In the genomic region with DNA sequence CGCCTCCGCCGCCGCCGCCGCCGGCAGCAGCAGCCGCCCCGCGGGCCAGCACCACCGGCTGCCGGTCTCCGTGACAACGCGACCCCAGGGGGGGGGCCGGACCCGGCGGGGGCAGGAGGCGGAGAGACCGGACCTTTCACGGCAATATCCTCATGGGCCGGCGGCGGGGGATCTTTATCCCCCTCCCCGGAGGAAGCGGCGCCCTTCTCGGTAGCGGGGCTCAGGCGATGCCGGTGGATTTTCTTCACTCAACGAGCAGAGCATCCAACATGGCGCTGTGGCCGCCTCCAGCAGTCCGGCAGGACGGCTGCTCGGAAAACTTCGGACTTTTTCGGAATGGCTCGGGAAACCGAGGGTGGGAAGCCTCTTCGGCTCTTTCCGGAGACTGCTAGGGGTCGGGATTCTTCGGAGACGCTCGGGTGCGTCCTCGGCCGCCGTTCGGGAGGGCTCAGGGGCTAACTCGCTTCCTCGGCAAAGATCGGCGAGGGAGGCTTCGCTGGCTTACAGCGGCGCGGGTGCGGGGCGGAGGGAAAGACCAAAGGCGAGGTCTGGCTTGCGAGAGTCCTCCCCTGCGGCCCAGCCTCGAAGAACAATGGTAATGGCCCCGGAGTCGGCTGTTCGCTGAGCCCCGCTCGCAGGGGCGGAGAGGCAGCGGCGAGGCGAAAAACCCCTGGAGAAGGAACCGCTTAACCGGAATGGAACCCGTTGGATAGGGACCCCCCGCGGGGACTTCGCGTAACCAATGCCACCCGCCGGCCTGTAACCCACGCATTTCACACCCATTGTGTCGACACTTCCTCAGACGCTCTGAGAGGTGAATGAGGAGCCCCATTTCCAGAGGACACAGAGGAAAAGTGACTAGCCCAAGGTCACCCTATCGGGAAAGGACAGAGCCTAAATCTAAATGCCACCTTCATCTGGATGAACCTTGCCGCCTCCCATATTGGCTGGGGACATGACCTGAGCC, we compare ENCODE assay signal across 8 cellular contexts. TPM values are rescaled to one million over a fixed set of nuclear protein-coding genes. Genes with fewer than 3 reads are reported as not detected.
A peak's percentile ranks its signal among the peaks of the same experiment; 100 is the strongest.
DNase-seq lines count a peak whose midpoint lies in the region; ATAC-seq and TF ChIP-seq lines count a peak whose summit lies in the region.

A gene with protein sequence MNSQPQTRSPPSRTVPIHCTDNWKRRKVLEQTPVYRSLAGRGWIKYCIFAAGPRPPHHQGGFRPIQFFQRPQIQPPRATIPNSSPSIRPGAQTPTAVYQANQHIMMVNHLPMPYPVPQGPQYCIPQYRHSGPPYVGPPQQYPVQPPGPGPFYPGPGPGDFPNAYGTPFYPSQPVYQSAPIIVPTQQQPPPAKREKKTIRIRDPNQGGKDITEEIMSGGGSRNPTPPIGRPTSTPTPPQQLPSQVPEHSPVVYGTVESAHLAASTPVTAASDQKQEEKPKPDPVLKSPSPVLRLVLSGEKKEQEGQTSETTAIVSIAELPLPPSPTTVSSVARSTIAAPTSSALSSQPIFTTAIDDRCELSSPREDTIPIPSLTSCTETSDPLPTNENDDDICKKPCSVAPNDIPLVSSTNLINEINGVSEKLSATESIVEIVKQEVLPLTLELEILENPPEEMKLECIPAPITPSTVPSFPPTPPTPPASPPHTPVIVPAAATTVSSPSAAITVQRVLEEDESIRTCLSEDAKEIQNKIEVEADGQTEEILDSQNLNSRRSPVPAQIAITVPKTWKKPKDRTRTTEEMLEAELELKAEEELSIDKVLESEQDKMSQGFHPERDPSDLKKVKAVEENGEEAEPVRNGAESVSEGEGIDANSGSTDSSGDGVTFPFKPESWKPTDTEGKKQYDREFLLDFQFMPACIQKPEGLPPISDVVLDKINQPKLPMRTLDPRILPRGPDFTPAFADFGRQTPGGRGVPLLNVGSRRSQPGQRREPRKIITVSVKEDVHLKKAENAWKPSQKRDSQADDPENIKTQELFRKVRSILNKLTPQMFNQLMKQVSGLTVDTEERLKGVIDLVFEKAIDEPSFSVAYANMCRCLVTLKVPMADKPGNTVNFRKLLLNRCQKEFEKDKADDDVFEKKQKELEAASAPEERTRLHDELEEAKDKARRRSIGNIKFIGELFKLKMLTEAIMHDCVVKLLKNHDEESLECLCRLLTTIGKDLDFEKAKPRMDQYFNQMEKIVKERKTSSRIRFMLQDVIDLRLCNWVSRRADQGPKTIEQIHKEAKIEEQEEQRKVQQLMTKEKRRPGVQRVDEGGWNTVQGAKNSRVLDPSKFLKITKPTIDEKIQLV (N-terminal part only) (minus strand): TSS at position 309 of the 967 bp plus-strand sequence. CDS start 174,155 bp downstream, outside the sequence.

- ATAC-seq in lung (ENCODE audit: insufficient read depth, low FRiP score) = peak; percentile 99

- H3K4me1 ChIP-seq in lung (ENCODE audit: control insufficient read depth in 2 of 2, insufficient read depth in 2 of 2, low read length in 2 of 2) = peaks cover 2 to 13% of the 10 kb centered on the region in 2 donors

- no peaks in the 10 kb centered on the region for H3K9me3 ChIP-seq in lung (ENCODE audit: control insufficient read depth in 2 of 2, insufficient read depth in 1 of 2, low read length in 1 of 2)

- CTCF ChIA-PET in activated CD8-positive, alpha-beta memory T cell treated with anti-CD3 and anti-CD28 coated beads for 36 hours (lab: Charles Lee) = no interaction called here

- peak within 1 kb of the TSS; percentile 91 to 93 for H3K27ac ChIP-seq in lung (ENCODE audit: low read depth in 1 of 2, low read length in 1 of 2)

- DNase-seq in CMK (ENCODE audit: low read depth) = peak; percentile 95
- peak; percentile 99 for DNase-seq in GM20000 (ENCODE audit: low spot score)
- peak; percentile 99 for DNase-seq in HT-29 (ENCODE audit: low spot score)
- peak; percentile 96 for DNase-seq in NOMO-1 (lab: John Stamatoyannopoulos, UW; ENCODE audit: unreplicated experiment in 2 of 2)
- DNase-seq in effector CD8-positive, alpha-beta T cell (lab: John Stamatoyannopoulos, UW) = peak; percentile 100
- DNase-seq in lung (ENCODE audit: low spot score) = peak; percentile 99
- DNase-seq in stimulated activated CD4-positive, alpha-beta T cell treated with anti-CD3 and anti-CD28 coated beads, TNF-alpha, amount 100 ng/mL, for 4 hours (ENCODE audit: low read depth in 3 of 3) = peak; percentile 97 to 100 (median 99)

- H3K4me3 ChIP-seq in lung = peak within 1 kb of the TSS; percentile 59

- POLR2A ChIA-PET in activated CD8-positive, alpha-beta memory T cell treated with anti-CD3 and anti-CD28 coated beads for 36 hours (lab: Charles Lee) = no interaction called here

- WGBS in lung, 2 donors = 2 to 3% methylated on average over 67 to 89 of the region's 89 CpGs

- TF ChIP-seq CTCF in GM20000 (IDR thresholded peaks at IDR 0.05; ENCODE audit: extremely low read depth, missing control alignments) (no peak), lung (IDR thresholded peaks at IDR 0.05; ENCODE audit: control extremely low read depth, extremely low read depth) (no peak)

- H3K36me3 ChIP-seq in lung (ENCODE audit: control insufficient read depth in 2 of 2, insufficient read depth in 2 of 2, low read length in 2 of 2) = no peaks in the 10 kb centered on the region

- no peaks in the 10 kb centered on the region for H3K27me3 ChIP-seq in lung (ENCODE audit: control insufficient read depth, insufficient read depth)

RNA-seq across cellular contexts. Expression of the gene that starts here (rescaled TPM):
- 29.4 and 65.3 TPM in 2 replicates for total RNA-seq in HT-29 (2014; rRNA removed; shearing (Covaris generic))
- total RNA-seq in activated CD8-positive, alpha-beta memory T cell treated with anti-CD3 and anti-CD28 coated beads for 36 hours = 10 to 100 TPM; 56.5 to 57.6 TPM
- 10 to 100 TPM; 46.5 to 59.8 TPM for total RNA-seq in lung
- 10 to 100 TPM; 16.5 to 20.2 TPM for polyA plus RNA-seq in lung

Comparison
In these comparisons a context has a peak if more than half of its experiments do, and no peak if none do; other contexts are left out.
1. Peak in every context shown above with its lines: DNase-seq, ATAC-seq, H3K4me3 ChIP-seq and H3K27ac ChIP-seq.